Comparison of ENCODE assay signal across 8 cellular contexts in genomic region chr16:726438-727290, GRCh38. TPM values are rescaled to one million over a fixed set of nuclear protein-coding genes. Genes with fewer than 3 reads are reported as not detected.
DNase-seq lines count a peak whose midpoint lies in the region; ATAC-seq and TF ChIP-seq lines count a peak whose summit lies in the region.

CCDC78 (minus strand) TSS chr16:726443; CDS start chr16:726367, 76 bp downstream.
HAGHL (plus strand) TSS chr16:727106; CDS start chr16:727510, 404 bp downstream.

- intact Hi-C loops in dorsolateral prefrontal cortex (cut with DNase I) = loop anchor here in 1 of 2 donors (10.0 kb wide), 1 partner anchor 258 kb away; the partner anchor contains the start of gene SOX8

- in situ Hi-C loops in KBM-7 (cut with MboI; ENCODE audit: low pct_unique_long_range_greater_than_20kb, low sequenced_read_pairs) = no loop called here

- DNase-seq in GM12864 (ENCODE audit: low read depth) (no peak), KBM-7 (peak; percentile 39), dorsolateral prefrontal cortex (peak in 4 of 10 donors; percentile 49 to 75 (median 72)), lung microvascular endothelial cell (ENCODE audit: low read depth in 2 of 2) (peak; percentile 30 to 56), NCI-H128 (lab: John Stamatoyannopoulos, UW; ENCODE audit: unreplicated experiment) (no peak)
- peak; percentile 66 for DNase-seq in activated CD4-positive, alpha-beta T cell treated with anti-CD3 and anti-CD28 coated beads for 48 hours
- peak; percentile 61 for DNase-seq in stimulated activated CD8-positive, alpha-beta memory T cell treated with anti-CD3 and anti-CD28 coated beads, Interleukin-4, amount 100 ng/mL, for 24 hours (ENCODE audit: low read depth)

- H3K27ac ChIP-seq in dorsolateral prefrontal cortex = peak within 1 kb of the TSS in 56 of 59 donors; percentile 39 to 98 (median 80)

- TF ChIP-seq CTCF in GM12864 (IDR thresholded peaks at IDR 0.05; ENCODE audit: low read depth, low read length, missing control alignments) (no peak), dorsolateral prefrontal cortex (IDR thresholded peaks at IDR 0.05 in 54 of 56, conservative IDR thresholded peaks at IDR 0.05 in 2 of 56; ENCODE audit: low read depth in 1 of 56, partially characterized antibody in 56 of 56) (no peak)

- H3K4me3 ChIP-seq in GM12864 (ENCODE audit: low read depth, low read length) = peak within 1 kb of the TSS; percentile 85
- H3K4me3 ChIP-seq in dorsolateral prefrontal cortex = peak within 1 kb of the TSS; percentile 45 to 83 (median 70)

- no peak for ATAC-seq in GM21423 (IDR thresholded peaks at IDR 0.05; ENCODE audit: unreplicated experiment)

- H3K27me3 ChIP-seq in dorsolateral prefrontal cortex = no peaks in the 10 kb centered on the region

RNA-seq across cellular contexts. Expression of gene CCDC78, which starts in this region (rescaled TPM):
- total RNA-seq in dorsolateral prefrontal cortex = 10 to 100 TPM in 15 of 120 experiments, 1 to 10 TPM in 105; 2.3 to 15.5 (median 6.8) TPM
- total RNA-seq in lung microvascular endothelial cell = 0.40 and 0.44 TPM in 2 replicates

RNA-seq across cellular contexts. Expression of gene HAGHL, which starts in this region (rescaled TPM):
- total RNA-seq in dorsolateral prefrontal cortex (10 to 100 TPM; 27.4 to 81.3 (median 41.5) TPM), lung microvascular endothelial cell (4.4 and 5.4 TPM in 2 replicates)

Comparison
In these comparisons a context has a peak if more than half of its experiments do, and no peak if none do; other contexts are left out.
1. DNase-seq: peak in KBM-7 (single experiment), activated CD4-positive, alpha-beta T cell treated with anti-CD3 and anti-CD28 coated beads for 48 hours (single experiment), lung microvascular endothelial cell (2 of 2) and stimulated activated CD8-positive, alpha-beta memory T cell treated with anti-CD3 and anti-CD28 coated beads, Interleukin-4, amount 100 ng/mL, for 24 hours (single experiment); none in GM12864 (single experiment) and NCI-H128 (single experiment).